In genomic region chr16:77223184-77223583, GRCh38 we compare ENCODE assay signal across 10 cellular contexts. TPM values are rescaled to one million over a fixed set of nuclear protein-coding genes. Genes with fewer than 3 reads are reported as not detected.
DNase-seq lines count a peak whose midpoint lies in the region; ATAC-seq, FAIRE-seq and TF ChIP-seq lines count a peak whose summit lies in the region.
"Had no signal": no experiment of that assay in that cellular context is flagged by ENCODE, and none has a peak within 500 bp of the region (broad histone marks: within the 10 kb centered on the region; RNA-seq: fewer than 3 reads in every experiment).

No MANE protein-coding gene starts in this region.

- ATAC-seq in foreskin keratinocyte (no peak), HG03159 (IDR thresholded peaks at IDR 0.05; ENCODE audit: unreplicated experiment) (no peak)

- peak; percentile 59 for TF ChIP-seq CTCF in BE2C (IDR thresholded peaks at IDR 0.05; ENCODE audit: low read depth, low read length)
- TF ChIP-seq CTCF in GM10266 (IDR thresholded peaks at IDR 0.05; ENCODE audit: control insufficient read depth, insufficient read depth, low read depth, missing control alignments): peak; percentile 47
- TF ChIP-seq CTCF in PC-9 (conservative IDR thresholded peaks at IDR 0.05): peak; percentile 50; the same call in 1 of the 2 replicates
- peak; percentile 48 for TF ChIP-seq CTCF in foreskin keratinocyte (conservative IDR thresholded peaks at IDR 0.05)

- H3K79me2 ChIP-seq in PC-9 (ENCODE audit: low read depth): no peaks in the 10 kb centered on the region

- H3K4me1 ChIP-seq in BE2C: no peaks in the 10 kb centered on the region
- H3K4me1 ChIP-seq in PC-9 (replicated peaks; ENCODE audit: insufficient read depth): peaks cover 26% of the 10 kb centered on the region
- H3K4me1 ChIP-seq in foreskin keratinocyte: no peaks in the 10 kb centered on the region

- H3K4me3 ChIP-seq in BE2C (ENCODE audit: low read depth, low read length): no peak overlapping the region
- H3K4me3 ChIP-seq in PC-9: no peak overlapping the region

- no peak for FAIRE-seq in frontal cortex (lab: Jason Lieb, UNC)

- no peaks in the 10 kb centered on the region; the same call in 1 of the 2 replicates for H3K27me3 ChIP-seq in BE2C
- H3K27me3 ChIP-seq in PC-9 (ENCODE audit: insufficient read depth, low read depth): no peaks in the 10 kb centered on the region
- peaks cover 7% of the 10 kb centered on the region for H3K27me3 ChIP-seq in foreskin keratinocyte

- H3K36me3 ChIP-seq in BE2C: no peaks in the 10 kb centered on the region
- no peaks in the 10 kb centered on the region for H3K36me3 ChIP-seq in PC-9 (ENCODE audit: low read depth)

- H3F3A ChIP-seq in PC-9 (ENCODE audit: insufficient read depth, low read depth): peaks cover 13% of the 10 kb centered on the region; the same call in 1 of the 2 replicates

- no peaks in the 10 kb centered on the region for H3K9me3 ChIP-seq in BE2C
- H3K9me3 ChIP-seq in PC-9 (ENCODE audit: insufficient read depth, low read depth): no peaks in the 10 kb centered on the region

- H3K27ac ChIP-seq in PC-9 (no peak overlapping the region), foreskin keratinocyte (no peak overlapping the region)

- no peaks in the 10 kb centered on the region for H3K9me2 ChIP-seq in PC-9 (ENCODE audit: insufficient read depth)

- H3K4me2 ChIP-seq in PC-9: no peak overlapping the region

- peak; percentile 45 for DNase-seq in BE2C
- no peak for DNase-seq in GM10266 (ENCODE audit: extremely low spot score)
- no peak for DNase-seq in PC-9
- DNase-seq in foreskin keratinocyte: no peak
- no peak for DNase-seq in frontal cortex (ENCODE audit: low spot score in 2 of 2)
- DNase-seq in anterior cingulate cortex (lab: John Stamatoyannopoulos, UW): no peak
- DNase-seq in middle frontal gyrus (ENCODE audit: extremely low spot score, low spot score): no peak
- DNase-seq: midbrain had no signal

- BruUV-seq in PC-9 (replicated peaks; lab: Mats Ljungman, UMichigan): no TSS peak

- POLR2A ChIA-PET in PC-9 (lab: Charles Lee; ENCODE audit: unreplicated experiment): no interaction called here

- no peak overlapping the region for H2AFZ ChIP-seq in PC-9

- intact Hi-C loops in PC-9 (cut with micrococcal nuclease; ENCODE audit: unreplicated experiment): no loop called here

- H4K20me1 ChIP-seq in PC-9 (ENCODE audit: insufficient read depth): no peaks in the 10 kb centered on the region

- CTCF ChIA-PET in PC-9 (lab: Charles Lee): no interaction called here

RNA-seq across cellular contexts. Expression of gene SYCE1L, which starts 24.0 kb away (rescaled TPM):
- polyA plus RNA-seq in BE2C (2012; ENCODE audit: insufficient read depth, insufficient read length, low read depth): 4.8 TPM
- 6.2 and 17.9 TPM in 2 replicates for total RNA-seq in PC-9 (2021)
- total RNA-seq in foreskin keratinocyte: 1.6 and 4.3 TPM in 2 replicates
- polyA plus RNA-seq in foreskin keratinocyte: 2.0 and 4.4 TPM in 2 replicates
- 1.2 TPM for total RNA-seq in frontal cortex
- total RNA-seq: HT1080 had no signal

RNA-seq across cellular contexts. Expression of gene MON1B, which starts 32.2 kb away (rescaled TPM):
- polyA plus RNA-seq in BE2C (2012; ENCODE audit: insufficient read depth, insufficient read length, low read depth): 48.2 TPM
- total RNA-seq in PC-9 (2021) (57.2 and 57.5 TPM in 2 replicates), foreskin keratinocyte (16.8 and 18.6 TPM in 2 replicates), frontal cortex (7.7 TPM)
- 11.9 and 12.3 TPM in 2 replicates for polyA plus RNA-seq in foreskin keratinocyte
